8 cellular contexts compared by ENCODE assay signal in the genomic region with DNA sequence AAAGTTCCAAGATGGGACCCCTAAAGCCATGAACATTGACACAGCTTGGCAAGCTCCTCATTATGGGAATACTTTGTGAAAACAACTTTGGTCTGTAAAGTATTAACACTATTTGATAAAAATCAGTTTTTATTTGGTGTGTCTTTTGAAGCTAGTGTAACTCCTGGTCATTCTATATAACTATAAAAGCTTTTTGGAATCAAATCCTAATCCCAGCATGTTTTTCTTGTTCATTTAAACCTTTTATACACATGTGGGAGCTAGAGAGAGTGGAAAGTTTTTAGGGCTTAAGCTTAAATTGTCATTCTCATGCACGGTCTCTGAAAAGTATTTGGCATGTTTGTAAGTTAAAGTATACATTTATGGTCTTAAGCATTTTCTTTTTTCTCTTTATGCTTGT.
"Had no signal": no experiment of that assay in that cellular context is flagged by ENCODE, and none has a peak within 500 bp of the region (broad histone marks: within the 10 kb centered on the region; RNA-seq: fewer than 3 reads in every experiment).

No MANE protein-coding gene starts in this region.

- H3K9me3 Mint-ChIP-seq: IgD-negative memory B cell had no signal

- H3K4me3 ChIP-seq: K562 had no signal

- H3K27ac ChIP-seq: HL-60, KMS-11 had no signal

- H3K9ac ChIP-seq: KMS-11 had no signal

- DNase-seq: IMR-90, KBM-7, KG1 had no signal

- ATAC-seq: HepG2, K562 had no signal

- H3K36me3 Mint-ChIP-seq: IgD-negative memory B cell had no signal

- H3K27ac Mint-ChIP-seq: IgD-negative memory B cell had no signal

- H3K4me3 Mint-ChIP-seq: IgD-negative memory B cell had no signal

- H3K4me1 Mint-ChIP-seq: IgD-negative memory B cell had no signal

- H3K27me3 Mint-ChIP-seq: IgD-negative memory B cell had no signal

- H3K4me2 ChIP-seq: KMS-11 had no signal
